In the genomic region with DNA sequence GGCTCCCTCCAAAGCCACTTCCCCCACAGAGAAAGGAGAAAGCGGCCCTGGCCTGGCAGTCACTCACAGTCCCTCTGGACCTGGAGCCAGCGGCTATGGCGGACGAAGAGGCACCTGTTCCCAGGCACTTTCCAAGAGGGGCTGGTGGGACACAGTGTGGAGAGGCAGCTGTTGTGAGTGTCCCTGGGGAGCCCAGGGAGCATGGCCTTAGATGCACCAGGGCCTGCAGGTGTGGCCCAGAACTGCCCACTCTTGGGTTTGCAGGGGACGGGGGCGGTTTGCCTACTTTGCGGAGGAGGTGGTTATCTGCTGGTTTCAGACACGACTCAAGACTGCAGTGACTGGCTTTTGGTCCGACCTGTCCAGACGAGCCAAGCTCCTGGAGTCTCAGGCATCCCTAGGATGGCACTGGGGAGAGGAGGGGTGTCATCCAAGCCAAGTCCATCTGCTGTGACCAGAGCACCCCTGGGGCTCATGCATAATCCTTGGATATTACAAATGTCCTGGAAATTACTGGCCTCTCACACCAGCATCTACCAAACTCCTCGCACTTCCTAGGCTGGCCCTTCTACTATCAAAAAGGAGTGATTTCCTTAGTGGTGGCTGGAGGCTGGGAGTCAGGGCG, we compare ENCODE assay signal across 24 cellular contexts. TPM values are rescaled to one million over a fixed set of nuclear protein-coding genes. Genes with fewer than 3 reads are reported as not detected.
DNase-seq lines count a peak whose midpoint lies in the region; ATAC-seq and TF ChIP-seq lines count a peak whose summit lies in the region.
"Had no signal": no experiment of that assay in that cellular context is flagged by ENCODE, and none has a peak within 500 bp of the region (broad histone marks: within the 10 kb centered on the region; RNA-seq: fewer than 3 reads in every experiment).

No MANE protein-coding gene starts in this region.

- 0 out of 20 replicates have a peak overlapping the region, but pooled peaks of 1 of the 10 experiments have one; percentile 2 for H3K4me3 ChIP-seq in BLaER1 treated with 17β-estradiol and CSF1 and Interleukin-3, amounts not matched to agents 10 nM and 100 nM
- H3K4me3 ChIP-seq in GM23338, result no peak overlapping the region
- no peak overlapping the region for H3K4me3 ChIP-seq in effector memory CD4-positive, alpha-beta T cell (ENCODE audit: insufficient read depth, low read depth, low read length, poor library complexity, severe bottlenecking)
- H3K4me3 ChIP-seq: ovary had no signal

- DNase-seq in GM23338 (ENCODE audit: low spot score), result no peak
- DNase-seq in cerebellum (ENCODE audit: low spot score), result peak; percentile 40
- DNase-seq in nephron progenitor cell, result no peak
- DNase-seq in NCI-H748 treated with DMSO at 0.1 percent for 48 hours (lab: John Stamatoyannopoulos, UW), result no peak
- no peak for DNase-seq in occipital lobe (lab: John Stamatoyannopoulos, UW)
- DNase-seq in effector memory CD4-positive, alpha-beta T cell, result no peak
- no peak for DNase-seq in GM19240 (ENCODE audit: insufficient read length, low spot score)
- DNase-seq: activated CD8-positive, alpha-beta T cell treated with anti-CD3 and anti-CD28 coated beads for 36 hours; anterior cingulate cortex; cortex of kidney; foreskin fibroblast; mesendoderm; NCI-H2081; NCI-H345; stimulated activated CD4-positive, alpha-beta T cell treated with anti-CD3 and anti-CD28 coated beads, Interleukin-12 subunit alpha, Interleukin-12 subunit beta, amount 100 ng/mL, for 4 hours; stimulated activated CD4-positive, alpha-beta T cell treated with anti-CD3 and anti-CD28 coated beads, Interleukin-4, amount 100 ng/mL, for 4 hours; stimulated activated naive B cell treated with anti-CD40 and anti-IgM and Interleukin-4, amounts not matched to agents 10 μg/mL and 1 μg/mL and 100 μg/mL, for 72 hours; T-helper 17 cell had no signal

- peaks cover 100% of the 10 kb centered on the region in 11 experiments for H4K20me1 ChIP-seq in BLaER1 treated with 17β-estradiol and CSF1 and Interleukin-3, amounts not matched to agents 10 nM and 100 nM
- peaks cover 97% of the 10 kb centered on the region for H4K20me1 ChIP-seq in GM23338 (replicated peaks; ENCODE audit: insufficient read depth)

- no peak for ATAC-seq in GM23338
- ATAC-seq: activated CD8-positive, alpha-beta T cell treated with anti-CD3 and anti-CD28 coated beads for 36 hours; esophagus mucosa; HCT116; SK-N-SH treated with all-trans-retinoic acid at 6 μM for 48 hours; stimulated activated naive B cell treated with anti-CD40 and anti-IgM and Interleukin-4, amounts not matched to agents 10 μg/mL and 1 μg/mL and 100 μg/mL, for 72 hours; T-helper 17 cell had no signal

- H3K9me3 Mint-ChIP-seq in GM23338 (no peaks in the 10 kb centered on the region), nephron progenitor cell (no peaks in the 10 kb centered on the region)
- H3K9me3 Mint-ChIP-seq: activated CD8-positive, alpha-beta T cell treated with anti-CD3 and anti-CD28 coated beads for 36 hours; stimulated activated naive B cell treated with anti-CD40 and anti-IgM and Interleukin-4, amounts not matched to agents 10 μg/mL and 1 μg/mL and 100 μg/mL, for 72 hours had no signal

- peak overlapping the region in 5 of 11 experiments; percentile 21 to 53 (median 38); a peak in 7 of 22 replicates for H3K9ac ChIP-seq in BLaER1 treated with 17β-estradiol and CSF1 and Interleukin-3, amounts not matched to agents 10 nM and 100 nM

- H3K4me3 Mint-ChIP-seq in GM23338 (no peak overlapping the region), nephron progenitor cell (no peak overlapping the region)
- H3K4me3 Mint-ChIP-seq: activated CD8-positive, alpha-beta T cell treated with anti-CD3 and anti-CD28 coated beads for 36 hours; activated naive CD8-positive, alpha-beta T cell; stimulated activated naive B cell treated with anti-CD40 and anti-IgM and Interleukin-4, amounts not matched to agents 10 μg/mL and 1 μg/mL and 100 μg/mL, for 72 hours; T-helper 17 cell had no signal

- H3K9me3 ChIP-seq in BLaER1 treated with 17β-estradiol and CSF1 and Interleukin-3, amounts not matched to agents 10 nM and 100 nM (replicated peaks in 1 of 11), result no peaks in the 10 kb centered on the region
- H3K9me3 ChIP-seq in effector memory CD4-positive, alpha-beta T cell (ENCODE audit: control insufficient read depth, low read length), result no peaks in the 10 kb centered on the region
- H3K9me3 ChIP-seq: ovary had no signal

- H3K27me3 Mint-ChIP-seq in GM23338 (ENCODE audit: insufficient read depth, low read depth, poor library complexity), result peaks cover 22% of the 10 kb centered on the region
- H3K27me3 Mint-ChIP-seq in nephron progenitor cell (ENCODE audit: low read depth, poor library complexity), result peaks cover 3% of the 10 kb centered on the region

- no peaks in the 10 kb centered on the region for H3K27me3 ChIP-seq in BLaER1 treated with 17β-estradiol and CSF1 and Interleukin-3, amounts not matched to agents 10 nM and 100 nM
- no peaks in the 10 kb centered on the region for H3K27me3 ChIP-seq in GM23338 (ENCODE audit: insufficient read depth)
- H3K27me3 ChIP-seq in effector memory CD4-positive, alpha-beta T cell (replicated peaks; ENCODE audit: control insufficient read depth, insufficient read depth, low read length, poor library complexity, severe bottlenecking), result no peaks in the 10 kb centered on the region
- H3K27me3 ChIP-seq: ovary had no signal

- H3K4me1 ChIP-seq in BLaER1 treated with 17β-estradiol and CSF1 and Interleukin-3, amounts not matched to agents 10 nM and 100 nM, result peaks cover 78 to 97% (median 95%) of the 10 kb centered on the region in 10 experiments
- peaks cover 91% of the 10 kb centered on the region for H3K4me1 ChIP-seq in GM23338 (ENCODE audit: insufficient read depth)
- no peaks in the 10 kb centered on the region for H3K4me1 ChIP-seq in effector memory CD4-positive, alpha-beta T cell (ENCODE audit: control insufficient read depth, insufficient read depth, low read length, poor library complexity, severe bottlenecking)

- no peak overlapping the region for H2AFZ ChIP-seq in GM23338

- TF ChIP-seq CTCF in GM23338 (conservative IDR thresholded peaks at IDR 0.05; ENCODE audit: low read depth in 2 of 2) (no peak), nephron progenitor cell (IDR thresholded peaks at IDR 0.05) (no peak)

- peaks cover 100% of the 10 kb centered on the region for H3K79me2 ChIP-seq in GM23338 (replicated peaks; ENCODE audit: insufficient read depth)

- H3K4me1 Mint-ChIP-seq in GM23338 (peaks cover 86% of the 10 kb centered on the region), nephron progenitor cell (peaks cover 70% of the 10 kb centered on the region)
- H3K4me1 Mint-ChIP-seq: T-helper 17 cell had no signal

- peaks cover 24 to 47% (median 33%) of the 10 kb centered on the region in 11 experiments for H3K36me3 ChIP-seq in BLaER1 treated with 17β-estradiol and CSF1 and Interleukin-3, amounts not matched to agents 10 nM and 100 nM
- peaks cover 7% of the 10 kb centered on the region for H3K36me3 ChIP-seq in GM23338 (ENCODE audit: insufficient read depth)
- no peaks in the 10 kb centered on the region for H3K36me3 ChIP-seq in effector memory CD4-positive, alpha-beta T cell (ENCODE audit: control insufficient read depth, insufficient read depth, low read length)
- H3K36me3 ChIP-seq: ovary had no signal

- peak overlapping the region; percentile 79 to 99 (median 95) for H3K4me2 ChIP-seq in BLaER1 treated with 17β-estradiol and CSF1 and Interleukin-3, amounts not matched to agents 10 nM and 100 nM
- H3K4me2 ChIP-seq in GM23338, result 0 out of 2 replicates have a peak overlapping the region, but pooled peaks have one; percentile 69

- no peaks in the 10 kb centered on the region for H3K9me2 ChIP-seq in GM23338 (ENCODE audit: insufficient read depth)

- peaks cover 36% of the 10 kb centered on the region for H3F3A ChIP-seq in GM23338 (replicated peaks; ENCODE audit: low read depth)

- H3K27ac Mint-ChIP-seq in GM23338 (peak overlapping the region; percentile 84), nephron progenitor cell (peak overlapping the region; percentile 89)
- H3K27ac Mint-ChIP-seq: activated CD8-positive, alpha-beta T cell treated with anti-CD3 and anti-CD28 coated beads for 36 hours; activated naive CD8-positive, alpha-beta T cell; stimulated activated naive B cell treated with anti-CD40 and anti-IgM and Interleukin-4, amounts not matched to agents 10 μg/mL and 1 μg/mL and 100 μg/mL, for 72 hours; T-helper 17 cell had no signal

- H3K27ac ChIP-seq in BLaER1 treated with 17β-estradiol and CSF1 and Interleukin-3, amounts not matched to agents 10 nM and 100 nM, result peak overlapping the region in 8 of 11 experiments; percentile 23 to 66 (median 52); a peak in 12 of 22 replicates
- H3K27ac ChIP-seq in GM23338 (ENCODE audit: low read depth), result peak overlapping the region; percentile 74; the same call in 1 of the 2 replicates
- H3K27ac ChIP-seq in effector memory CD4-positive, alpha-beta T cell (ENCODE audit: insufficient read depth, low read length, poor library complexity, severe bottlenecking), result no peak overlapping the region
- H3K27ac ChIP-seq: ovary had no signal

- H3K36me3 Mint-ChIP-seq in GM23338 (ENCODE audit: low read depth), result peaks cover 80% of the 10 kb centered on the region
- peaks cover 58% of the 10 kb centered on the region for H3K36me3 Mint-ChIP-seq in nephron progenitor cell (ENCODE audit: low read depth)
- H3K36me3 Mint-ChIP-seq: activated naive CD8-positive, alpha-beta T cell had no signal

TF ChIP-seq in GM23338, 12 proteins besides CTCF, POLR2A, EP300 and RAD21 (continues in another document):
- TF ChIP-seq ZNF331 (CRISPR knock-in tag; IDR thresholded peaks at IDR 0.05; ENCODE audit: low read depth), result no peak
- no peak for TF ChIP-seq JUNB (IDR thresholded peaks at IDR 0.05; ENCODE audit: unreplicated experiment)
- no peak for TF ChIP-seq POLR2AphosphoS5 (IDR thresholded peaks at IDR 0.05; ENCODE audit: low read depth)
- no peak for TF ChIP-seq CREB1 (CRISPR knock-in tag; IDR thresholded peaks at IDR 0.05; ENCODE audit: low read depth)

RNA-seq across cellular contexts. Expression of gene CTBP2, which starts 18.4 kb away (rescaled TPM):
- 233 and 265 TPM in 2 replicates for total RNA-seq in GM23338 (2014; rRNA removed; shearing (Covaris generic))
- 133 and 138 TPM in 2 replicates for polyA plus RNA-seq in GM23338 (2016; fragmentation: Nextera tagmentation; extraction: Ambion mirVana)
- 57.7 TPM for total RNA-seq in cerebellum
- total RNA-seq in occipital lobe, result 52.9 TPM
